15 cellular contexts compared by ENCODE assay signal in the genomic region with DNA sequence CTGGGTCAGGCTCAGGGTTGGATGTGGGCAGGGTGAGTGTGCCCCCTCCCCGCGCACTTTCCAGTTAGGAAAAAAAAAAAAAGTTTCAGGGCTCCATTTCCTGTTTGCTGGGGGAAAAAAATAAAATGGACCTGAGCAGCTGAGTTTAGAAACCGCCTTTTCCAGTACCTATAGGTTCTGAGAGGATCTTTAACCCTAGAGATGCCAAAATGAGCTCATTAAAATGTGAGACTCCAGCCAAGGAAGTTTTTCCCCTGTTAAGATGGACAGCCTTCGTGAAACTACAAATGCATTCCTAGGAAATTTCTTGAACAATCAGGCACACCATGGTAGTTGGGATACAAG.
"Had no signal": no experiment of that assay in that cellular context is flagged by ENCODE, and none has a peak within 500 bp of the region (broad histone marks: within the 10 kb centered on the region; RNA-seq: fewer than 3 reads in every experiment).

No MANE protein-coding gene starts in this region.

- H3K27ac Mint-ChIP-seq: activated CD8-positive, alpha-beta T cell treated with anti-CD3 and anti-CD28 coated beads for 36 hours; activated naive CD8-positive, alpha-beta T cell treated with anti-CD3 and anti-CD28 coated beads, Interleukin-2, amount 10 ng/mL, durations not matched to agents 7 days and 5 days; activated T-cell treated with anti-CD3 and anti-CD28 coated beads, Interleukin-2, amount 50 U/mL, for 72 hours had no signal

- H3K36me3 Mint-ChIP-seq: activated naive CD8-positive, alpha-beta T cell treated with anti-CD3 and anti-CD28 coated beads, Interleukin-2, amount 10 ng/mL, durations not matched to agents 7 days and 5 days; naive B cell; stimulated activated naive B cell treated with anti-CD40 and anti-IgM and Interleukin-4, amounts not matched to agents 10 μg/mL and 1 μg/mL and 100 μg/mL, for 72 hours had no signal

- DNase-seq: activated CD8-positive, alpha-beta memory T cell treated with anti-CD3 and anti-CD28 coated beads, Interleukin-2, amount 50 U/mL, for 4 hours; activated CD8-positive, alpha-beta T cell treated with anti-CD3 and anti-CD28 coated beads for 36 hours; activated naive CD8-positive, alpha-beta T cell treated with anti-CD3 and anti-CD28 coated beads, Interleukin-2, amount 10 ng/mL, durations not matched to agents 7 days and 5 days; activated T-cell treated with anti-CD3 and anti-CD28 coated beads, Interleukin-2, amount 50 U/mL, for 72 hours; anterior cingulate cortex; colonic mucosa; effector CD4-positive, alpha-beta T cell; naive B cell; stimulated activated naive B cell treated with anti-CD40 and anti-IgM and Interleukin-4, amounts not matched to agents 10 μg/mL and 1 μg/mL and 100 μg/mL, for 72 hours; T-helper 9 cell; upper lobe of left lung had no signal

- ATAC-seq: activated CD8-positive, alpha-beta T cell treated with anti-CD3 and anti-CD28 coated beads for 36 hours; activated T-cell treated with anti-CD3 and anti-CD28 coated beads, Interleukin-2, amount 50 U/mL, for 72 hours had no signal

- H3K9me3 ChIP-seq: colonic mucosa, neutrophil, prostate gland, upper lobe of left lung had no signal

- H3K4me1 ChIP-seq: colonic mucosa, foreskin keratinocyte, prostate gland had no signal

- H3K36me3 ChIP-seq: colonic mucosa, neutrophil, prostate gland, upper lobe of left lung had no signal

- H3K27ac ChIP-seq: colonic mucosa, foreskin keratinocyte, neutrophil had no signal

- H3K9me3 Mint-ChIP-seq: activated CD8-positive, alpha-beta T cell treated with anti-CD3 and anti-CD28 coated beads for 36 hours; activated naive CD8-positive, alpha-beta T cell treated with anti-CD3 and anti-CD28 coated beads, Interleukin-2, amount 10 ng/mL, durations not matched to agents 7 days and 5 days; activated T-cell treated with anti-CD3 and anti-CD28 coated beads, Interleukin-2, amount 50 U/mL, for 72 hours; stimulated activated naive B cell treated with anti-CD40 and anti-IgM and Interleukin-4, amounts not matched to agents 10 μg/mL and 1 μg/mL and 100 μg/mL, for 72 hours had no signal

- FAIRE-seq: endothelial cell of umbilical vein had no signal
